Comparison of ENCODE assay signal across 10 cellular contexts in the genomic region with DNA sequence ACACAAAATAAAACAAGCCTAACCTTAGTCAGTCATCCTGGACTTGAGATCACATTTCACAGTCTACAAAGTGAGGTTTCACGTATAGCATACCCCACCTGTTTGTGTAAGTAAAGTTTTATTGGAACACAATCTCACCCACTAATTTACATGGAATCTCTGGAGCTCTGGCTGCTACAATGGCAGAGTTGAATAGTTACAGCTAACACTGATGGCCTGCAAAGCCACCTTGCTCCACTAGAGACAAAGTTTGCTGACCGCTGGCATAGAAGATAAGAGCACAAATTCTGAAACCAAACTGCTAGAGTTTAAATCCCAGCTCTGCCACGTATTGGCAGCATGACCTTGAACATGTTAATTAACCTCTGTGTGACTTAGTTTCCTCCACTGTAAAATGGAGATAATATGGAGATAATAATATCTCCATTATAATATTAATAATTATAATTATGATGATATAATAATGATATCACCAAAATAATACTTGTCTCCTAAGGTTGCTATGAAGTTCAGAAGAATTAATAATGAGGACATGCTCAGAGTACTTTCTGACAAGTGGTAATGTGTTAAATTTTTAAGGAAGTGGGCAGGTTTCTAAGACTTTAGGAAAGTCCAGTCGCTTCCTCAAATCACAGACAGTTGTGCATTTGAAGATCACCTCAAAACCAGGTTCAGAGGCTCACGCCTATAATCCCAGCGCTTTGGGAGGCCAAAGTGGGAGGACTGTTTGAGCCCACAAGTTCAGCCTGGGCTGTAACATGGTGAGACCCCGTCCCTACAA.
DNase-seq lines count a peak whose midpoint lies in the region; ATAC-seq and TF ChIP-seq lines count a peak whose summit lies in the region.
"Had no signal": no experiment of that assay in that cellular context is flagged by ENCODE, and none has a peak within 500 bp of the region (broad histone marks: within the 10 kb centered on the region; RNA-seq: fewer than 3 reads in every experiment).

No MANE protein-coding gene starts in this region.

- no peak for DNase-seq in GM12865 (ENCODE audit: low read depth)
- peak; percentile 1 for DNase-seq in OCI-M1 (lab: John Stamatoyannopoulos, UW)
- DNase-seq in dermis blood vessel endothelial cell = peak; percentile 71
- no peak for DNase-seq in neural crest cell (ENCODE audit: low read depth, low spot score)
- no peak for DNase-seq in NCI-H2196 (lab: John Stamatoyannopoulos, UW; ENCODE audit: unreplicated experiment)
- DNase-seq: activated naive CD8-positive, alpha-beta T cell treated with anti-CD3 and anti-CD28 coated beads for 36 hours; naive thymus-derived CD4-positive, alpha-beta T cell had no signal

- H3K4me1 Mint-ChIP-seq in neural crest cell = peaks cover 16% of the 10 kb centered on the region

- H3K27ac Mint-ChIP-seq in neural crest cell (ENCODE audit: unreplicated experiment) = no peak overlapping the region
- H3K27ac Mint-ChIP-seq: activated naive CD8-positive, alpha-beta T cell treated with anti-CD3 and anti-CD28 coated beads for 36 hours had no signal

- no peak overlapping the region for H3K4me3 Mint-ChIP-seq in neural crest cell
- H3K4me3 Mint-ChIP-seq: activated naive CD8-positive, alpha-beta T cell treated with anti-CD3 and anti-CD28 coated beads for 36 hours had no signal

- no peak for ATAC-seq in HG03139 (IDR thresholded peaks at IDR 0.05; ENCODE audit: unreplicated experiment)
- ATAC-seq in GM19397 (IDR thresholded peaks at IDR 0.05; ENCODE audit: unreplicated experiment) = no peak
- no peak for ATAC-seq in GM21381 (IDR thresholded peaks at IDR 0.05; ENCODE audit: unreplicated experiment)
- ATAC-seq: naive thymus-derived CD4-positive, alpha-beta T cell had no signal

- no peaks in the 10 kb centered on the region for H3K36me3 Mint-ChIP-seq in neural crest cell (ENCODE audit: low read depth)
- H3K36me3 Mint-ChIP-seq: activated naive CD8-positive, alpha-beta T cell treated with anti-CD3 and anti-CD28 coated beads for 36 hours; naive thymus-derived CD4-positive, alpha-beta T cell had no signal

- no peaks in the 10 kb centered on the region for H3K9me3 Mint-ChIP-seq in neural crest cell
- H3K9me3 Mint-ChIP-seq: activated naive CD8-positive, alpha-beta T cell treated with anti-CD3 and anti-CD28 coated beads for 36 hours; naive thymus-derived CD4-positive, alpha-beta T cell had no signal

- peak; percentile 7 for TF ChIP-seq CTCF in GM12865 (IDR thresholded peaks at IDR 0.05; ENCODE audit: insufficient read depth, low read depth, low read length, missing control alignments)
- TF ChIP-seq CTCF in neural crest cell (conservative IDR thresholded peaks at IDR 0.05) = peak; percentile 45

- H3K27me3 Mint-ChIP-seq in neural crest cell (ENCODE audit: low read depth) = peaks cover 2% of the 10 kb centered on the region
- H3K27me3 Mint-ChIP-seq: activated naive CD8-positive, alpha-beta T cell treated with anti-CD3 and anti-CD28 coated beads for 36 hours had no signal

- H3K4me3 ChIP-seq in GM12865 (ENCODE audit: low read depth, low read length) = no peak overlapping the region

Comparison
In these comparisons a context has a peak if more than half of its experiments do, and no peak if none do; other contexts are left out.
1. DNase-seq: peak in OCI-M1 (single experiment) and dermis blood vessel endothelial cell (single experiment); none in GM12865 (single experiment), neural crest cell (single experiment) and NCI-H2196 (single experiment).